ENCODE assay signal across 8 cellular contexts in genomic region chr12:18250313-18250916, GRCh38. TPM values are rescaled to one million over a fixed set of nuclear protein-coding genes. Genes with fewer than 3 reads are reported as not detected.
DNase-seq lines count a peak whose midpoint lies in the region; ATAC-seq, FAIRE-seq and TF ChIP-seq lines count a peak whose summit lies in the region.

No MANE protein-coding gene starts in this region.

- peak; percentile 89 for FAIRE-seq in pancreas (lab: Jason Lieb, UNC)

- H3K27me3 ChIP-seq in Loucy (ENCODE audit: insufficient read depth, low read length, poor library complexity, severe bottlenecking) (no peaks in the 10 kb centered on the region), esophagus squamous epithelium (no peaks in the 10 kb centered on the region), pancreas (no peaks in the 10 kb centered on the region)

- no peaks in the 10 kb centered on the region for H4K20me1 ChIP-seq in Loucy (ENCODE audit: insufficient read depth, low read length, poor library complexity, severe bottlenecking)

- H3K9me2 ChIP-seq in Loucy (replicated peaks; ENCODE audit: low read depth, low read length), result no peaks in the 10 kb centered on the region

- no peaks in the 10 kb centered on the region for H3F3A ChIP-seq in Loucy (ENCODE audit: low read depth)

- WGBS in esophagus squamous epithelium, 2 donors, result 22 to 25% methylated on average over 6 of the region's 6 CpGs
- WGBS in pancreas, 2 donors, result 18 to 21% methylated on average over 6 of the region's 6 CpGs

- TF ChIP-seq CTCF in Loucy (conservative IDR thresholded peaks at IDR 0.05; ENCODE audit: low read length) (peak; percentile 79), esophagus squamous epithelium (IDR thresholded peaks at IDR 0.05) (peak; percentile 18 to 81 (median 66)), pancreas (IDR thresholded peaks at IDR 0.05) (peak; percentile 34 to 52 (median 50))

- H3K79me2 ChIP-seq in Loucy (ENCODE audit: insufficient read depth, low read length), result no peaks in the 10 kb centered on the region

- ATAC-seq in pancreas (peak; percentile 50 to 77 (median 68)), GM21526 (IDR thresholded peaks at IDR 0.05; ENCODE audit: low FRiP score, unreplicated experiment) (no peak)

- H2AFZ ChIP-seq in Loucy (ENCODE audit: low read length), result no peak overlapping the region

- no peaks in the 10 kb centered on the region for H3K4me1 ChIP-seq in Loucy (ENCODE audit: insufficient read depth, low read length, poor library complexity, severe bottlenecking)
- peaks cover 0 to 15% (median 0%) of the 10 kb centered on the region in 3 donors for H3K4me1 ChIP-seq in esophagus squamous epithelium
- H3K4me1 ChIP-seq in pancreas, result no peaks in the 10 kb centered on the region

- no peak overlapping the region for H3K4me2 ChIP-seq in Loucy (ENCODE audit: low read depth, low read length, poor library complexity, severe bottlenecking)

- DNase-seq in GM03348 (ENCODE audit: low spot score), result peak; percentile 65
- DNase-seq in RKO (ENCODE audit: low spot score), result peak; percentile 74
- no peak for DNase-seq in esophagus squamous epithelium (lab: John Stamatoyannopoulos, UW)
- DNase-seq in pancreas, result peak in 1 of 6 donors; percentile 14
- DNase-seq in OCI-M2 (lab: John Stamatoyannopoulos, UW; ENCODE audit: unreplicated experiment), result no peak
- no peak for DNase-seq in activated T-cell treated with anti-CD3 and anti-CD28 coated beads for 4 hours

- no peak for TF ChIP-seq POLR2A in esophagus squamous epithelium (IDR thresholded peaks at IDR 0.05)

- no peak overlapping the region for H3K27ac ChIP-seq in esophagus squamous epithelium
- no peak overlapping the region for H3K27ac ChIP-seq in pancreas

- intact Hi-C loops in esophagus squamous epithelium (cut with DNase I), result loop anchor here (10.0 kb wide), 1 partner anchor 74 kb away; no protein-coding TSS in a partner anchor
- intact Hi-C loops in pancreas (cut with DNase I), result no loop called here

- H3K9me3 ChIP-seq in Loucy (ENCODE audit: insufficient read depth, low read depth, low read length) (no peaks in the 10 kb centered on the region), esophagus squamous epithelium (no peaks in the 10 kb centered on the region), pancreas (no peaks in the 10 kb centered on the region)

- no peak overlapping the region for H3K9ac ChIP-seq in Loucy (ENCODE audit: low read depth, low read length, poor library complexity, severe bottlenecking)

- H3K36me3 ChIP-seq in Loucy (ENCODE audit: insufficient read depth, low read length) (no peaks in the 10 kb centered on the region), esophagus squamous epithelium (no peaks in the 10 kb centered on the region), pancreas (no peaks in the 10 kb centered on the region)

- H3K4me3 ChIP-seq in Loucy (ENCODE audit: low read length, poor library complexity, severe bottlenecking) (no peak overlapping the region), esophagus squamous epithelium (no peak overlapping the region), pancreas (no peak overlapping the region)

RNA-seq across cellular contexts. Expression of gene PIK3C2G, which starts 10.9 kb away (rescaled TPM):
- total RNA-seq in esophagus squamous epithelium (10 to 100 TPM in 2 of 4 donors, 1 to 10 TPM in 2; 3.5 to 12.6 (median 7.2) TPM), pancreas (1 to 10 TPM in 4 of 6 donors, under 1 TPM in 2; 0.60 to 3.2 (median 1.6) TPM)
- polyA plus RNA-seq in pancreas, result 1 to 10 TPM; 1.5 to 1.6 TPM

Comparison
In these comparisons a context has a peak if more than half of its experiments do, and no peak if none do; other contexts are left out.
1. DNase-seq: peak in GM03348 (single experiment) and RKO (single experiment); none in esophagus squamous epithelium (single experiment), OCI-M2 (single experiment) and activated T-cell treated with anti-CD3 and anti-CD28 coated beads for 4 hours (single experiment).
2. Peak in every context shown above with its lines, with median percentiles within 50 percentile points of each other: CTCF ChIP-seq.